8 cellular contexts compared by ENCODE assay signal in genomic region chr13:41132512-41133152, GRCh38.
DNase-seq lines count a peak whose midpoint lies in the region; ATAC-seq and TF ChIP-seq lines count a peak whose summit lies in the region.

KBTBD6 (minus strand) TSS chr13:41132802; CDS start chr13:41132511, 291 bp downstream.

- H3K27ac Mint-ChIP-seq in central memory CD8-positive, alpha-beta T cell (ENCODE audit: low read depth): peak within 1 kb of the TSS; percentile 88

- peak; percentile 98 for DNase-seq in AG10803 (ENCODE audit: low read depth)
- peak; percentile 83 for DNase-seq in NCI-H345 treated with DMSO at 0.1 percent for 48 hours (lab: John Stamatoyannopoulos, UW; ENCODE audit: unreplicated experiment)
- peak; percentile 91 for DNase-seq in activated CD4-positive, CD25-positive, alpha-beta regulatory T cell treated with anti-CD3 and anti-CD28 coated beads, Interleukin-2, amount 50 U/mL, for 16 hours (ENCODE audit: low read depth, low spot score)
- DNase-seq in central memory CD8-positive, alpha-beta T cell (ENCODE audit: low spot score in 2 of 2): peak; percentile 79 to 85
- DNase-seq in inferior parietal cortex (ENCODE audit: extremely low spot score): peak; percentile 99
- DNase-seq in smooth muscle cell of the brain vasculature (ENCODE audit: low read depth, low spot score): peak; percentile 96

- peaks cover 39% of the 10 kb centered on the region for H3K4me1 Mint-ChIP-seq in central memory CD8-positive, alpha-beta T cell

- H3K36me3 Mint-ChIP-seq in central memory CD8-positive, alpha-beta T cell (ENCODE audit: insufficient read depth): peaks cover 9% of the 10 kb centered on the region

- ATAC-seq in GM19035 (IDR thresholded peaks at IDR 0.05; ENCODE audit: unreplicated experiment): peak; percentile 98
- ATAC-seq in HG03342 (IDR thresholded peaks at IDR 0.05; ENCODE audit: unreplicated experiment): peak; percentile 98
- ATAC-seq in central memory CD8-positive, alpha-beta T cell (replicated peaks; ENCODE audit: extremely low read depth, poor library complexity, severe bottlenecking): peak; percentile 98

- peak within 1 kb of the TSS; percentile 98 for H3K4me3 Mint-ChIP-seq in central memory CD8-positive, alpha-beta T cell

- no peak for TF ChIP-seq CTCF in AG10803 (conservative IDR thresholded peaks at IDR 0.05; ENCODE audit: low read length)

- H3K27me3 Mint-ChIP-seq in central memory CD8-positive, alpha-beta T cell: no peaks in the 10 kb centered on the region

- H3K4me3 ChIP-seq in AG10803 (ENCODE audit: low read length): peak within 1 kb of the TSS; percentile 83

- H3K9me3 Mint-ChIP-seq in central memory CD8-positive, alpha-beta T cell: no peaks in the 10 kb centered on the region

Comparison
In these comparisons a context has a peak if more than half of its experiments do, and no peak if none do; other contexts are left out.
1. Peak in every context shown above with its lines: DNase-seq, ATAC-seq and H3K4me3 ChIP-seq.